In the genomic region with DNA sequence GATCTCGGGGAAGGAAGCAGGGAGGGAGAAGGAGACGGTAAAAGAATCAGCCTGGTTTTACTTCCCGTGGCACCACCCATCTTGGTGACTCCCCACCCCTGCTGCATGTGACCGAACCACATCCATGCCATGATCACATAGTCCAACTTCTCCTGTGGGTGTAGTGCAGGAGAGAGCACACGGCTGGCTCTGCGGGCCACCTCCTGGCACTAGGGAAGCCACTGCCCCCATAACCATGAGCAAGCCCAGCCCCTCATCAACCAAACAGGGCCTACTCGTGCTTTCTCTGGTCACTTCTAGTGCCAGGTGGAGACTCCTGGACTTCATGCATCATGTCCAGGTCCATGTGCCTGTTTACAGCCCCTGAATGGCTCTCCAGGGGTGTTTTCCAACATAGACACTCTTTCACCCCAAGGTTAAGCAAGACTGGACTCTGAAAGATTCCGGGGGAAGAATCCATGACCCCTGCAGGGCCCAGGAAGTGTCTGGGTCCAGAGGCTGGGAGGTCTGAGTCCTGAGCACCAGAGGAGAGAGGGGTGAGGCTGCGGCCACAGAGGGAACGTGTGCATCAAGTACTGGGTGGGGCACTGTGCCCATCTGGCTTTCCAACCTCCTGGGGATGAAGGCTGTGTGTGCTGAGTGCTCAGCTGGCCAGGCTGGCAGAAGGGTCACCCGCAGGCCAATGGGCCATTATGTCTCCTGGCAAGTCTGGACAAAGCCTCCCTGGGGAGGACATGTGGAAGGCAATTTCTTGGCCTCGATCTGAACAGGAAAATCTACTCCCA, we compare ENCODE assay signal across 1 cellular context.
TF ChIP-seq lines count a peak whose summit lies in the region.

No MANE protein-coding gene starts in this region.

TF ChIP-seq in IMR-90, 13 proteins besides CTCF, POLR2A, EP300 and RAD21:
- TF ChIP-seq, protein P1, sequence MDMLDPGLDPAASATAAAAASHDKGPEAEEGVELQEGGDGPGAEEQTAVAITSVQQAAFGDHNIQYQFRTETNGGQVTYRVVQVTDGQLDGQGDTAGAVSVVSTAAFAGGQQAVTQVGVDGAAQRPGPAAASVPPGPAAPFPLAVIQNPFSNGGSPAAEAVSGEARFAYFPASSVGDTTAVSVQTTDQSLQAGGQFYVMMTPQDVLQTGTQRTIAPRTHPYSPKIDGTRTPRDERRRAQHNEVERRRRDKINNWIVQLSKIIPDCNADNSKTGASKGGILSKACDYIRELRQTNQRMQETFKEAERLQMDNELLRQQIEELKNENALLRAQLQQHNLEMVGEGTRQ (IDR thresholded peaks at IDR 0.05; ENCODE audit: low read depth, low read length) = no peak
- TF ChIP-seq CHD1 (IDR thresholded peaks at IDR 0.05; ENCODE audit: low read depth, low read length) (no peak), MXI1 (IDR thresholded peaks at IDR 0.05; ENCODE audit: borderline replicate concordance, low read depth, low read length) (no peak), RFX5 (IDR thresholded peaks at IDR 0.05; ENCODE audit: low read depth, low read length) (no peak), RCOR1 (IDR thresholded peaks at IDR 0.05; ENCODE audit: insufficient replicate concordance, low read length) (no peak), MAZ (IDR thresholded peaks at IDR 0.05; ENCODE audit: borderline replicate concordance, low read depth, low read length) (no peak), FOS (IDR thresholded peaks at IDR 0.05; ENCODE audit: low read depth, low read length) (no peak), SMC3 (IDR thresholded peaks at IDR 0.05; ENCODE audit: low read depth, low read length) (no peak), MAFK (IDR thresholded peaks at IDR 0.05; ENCODE audit: low read depth, low read length) (no peak), BHLHE40 (IDR thresholded peaks at IDR 0.05; ENCODE audit: low read depth, low read length) (no peak), CEBPB (IDR thresholded peaks at IDR 0.05; ENCODE audit: low read depth, low read length) (no peak), NFE2L2 (IDR thresholded peaks at IDR 0.05; ENCODE audit: low read depth, low read length) (no peak)
- TF ChIP-seq, protein P2, sequence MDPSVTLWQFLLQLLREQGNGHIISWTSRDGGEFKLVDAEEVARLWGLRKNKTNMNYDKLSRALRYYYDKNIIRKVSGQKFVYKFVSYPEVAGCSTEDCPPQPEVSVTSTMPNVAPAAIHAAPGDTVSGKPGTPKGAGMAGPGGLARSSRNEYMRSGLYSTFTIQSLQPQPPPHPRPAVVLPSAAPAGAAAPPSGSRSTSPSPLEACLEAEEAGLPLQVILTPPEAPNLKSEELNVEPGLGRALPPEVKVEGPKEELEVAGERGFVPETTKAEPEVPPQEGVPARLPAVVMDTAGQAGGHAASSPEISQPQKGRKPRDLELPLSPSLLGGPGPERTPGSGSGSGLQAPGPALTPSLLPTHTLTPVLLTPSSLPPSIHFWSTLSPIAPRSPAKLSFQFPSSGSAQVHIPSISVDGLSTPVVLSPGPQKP (IDR thresholded peaks at IDR 0.05; ENCODE audit: borderline replicate concordance, low read depth, low read length) = no peak
